In the genomic region with DNA sequence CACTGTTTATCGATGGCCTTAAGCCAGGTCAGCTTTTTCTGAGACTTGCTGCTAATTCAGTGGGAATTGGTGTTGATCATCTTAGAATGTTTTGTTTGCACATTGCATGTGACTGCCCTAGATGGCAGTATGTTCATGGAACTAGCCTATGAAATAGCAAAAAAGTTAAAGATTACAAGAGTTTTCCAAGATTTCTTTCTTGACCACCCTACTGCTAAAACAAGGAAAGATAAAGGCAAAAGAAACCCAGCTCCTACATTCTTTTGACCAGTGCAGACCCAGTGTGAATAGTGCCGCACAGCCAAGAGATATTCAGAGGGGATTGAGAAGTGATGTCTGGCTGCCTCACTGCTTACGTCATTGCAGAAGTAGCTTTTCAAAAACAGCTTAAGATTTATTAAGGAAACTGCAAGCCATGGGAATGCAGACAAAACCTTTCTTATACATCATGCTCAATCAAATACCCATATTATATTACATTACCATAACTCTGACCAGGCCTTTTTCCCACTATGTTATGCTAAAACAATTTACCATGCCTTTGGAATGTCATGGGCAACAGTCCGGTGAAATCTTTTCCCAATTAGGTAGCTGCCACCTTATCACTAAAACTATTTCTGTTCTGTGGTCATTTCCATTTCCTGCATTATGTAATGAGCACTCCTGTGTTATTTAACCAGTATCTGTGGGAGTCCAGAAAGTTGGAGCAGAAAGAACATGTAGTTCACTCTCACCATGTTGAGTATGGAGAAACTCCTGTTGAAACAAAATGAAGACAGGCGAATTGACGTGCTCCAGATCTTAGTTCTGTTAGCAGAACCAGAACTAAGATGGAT, we compare ENCODE assay signal across 9 cellular contexts. TPM values are rescaled to one million over a fixed set of nuclear protein-coding genes. Genes with fewer than 3 reads are reported as not detected.
DNase-seq lines count a peak whose midpoint lies in the region; ATAC-seq, FAIRE-seq and TF ChIP-seq lines count a peak whose summit lies in the region.
"Had no signal": no experiment of that assay in that cellular context is flagged by ENCODE, and none has a peak within 500 bp of the region (broad histone marks: within the 10 kb centered on the region; RNA-seq: fewer than 3 reads in every experiment).

No MANE protein-coding gene starts in this region.

- no peaks in the 10 kb centered on the region for H3K79me2 ChIP-seq in DND-41 (ENCODE audit: insufficient read depth, low read length)

- DNase-seq in DND-41 (no peak), RWPE1 (ENCODE audit: low spot score) (no peak), glomerular visceral epithelial cell (ENCODE audit: extremely low spot score) (peak; percentile 92), H7 (no peak), GM12892 (ENCODE audit: insufficient read length) (no peak), NCI-H524 treated with DMSO at 0.1 percent for 48 hours (lab: John Stamatoyannopoulos, UW) (no peak)
- no peak for DNase-seq in activated CD4-positive, alpha-beta T cell treated with anti-CD3 and anti-CD28 coated beads, Interleukin-2, amount 50 U/mL, for 48 hours

- H3K27me3 ChIP-seq in DND-41 (ENCODE audit: insufficient read depth, low read length, poor library complexity) (peaks cover 13% of the 10 kb centered on the region), rectal smooth muscle tissue (ENCODE audit: control insufficient read depth, insufficient read depth, low read length) (no peaks in the 10 kb centered on the region), H7 (ENCODE audit: control insufficient read depth, insufficient read depth, low read length) (no peaks in the 10 kb centered on the region)

- H3K9ac ChIP-seq in DND-41 (ENCODE audit: low read depth, low read length) (no peak overlapping the region), rectal smooth muscle tissue (ENCODE audit: low read length) (no peak overlapping the region)

- no peaks in the 10 kb centered on the region for H4K20me1 ChIP-seq in DND-41 (ENCODE audit: insufficient read depth, low read length)

- H3K4me1 ChIP-seq in DND-41 (ENCODE audit: insufficient read depth, low read length): peaks cover 11% of the 10 kb centered on the region
- peaks cover 34% of the 10 kb centered on the region for H3K4me1 ChIP-seq in rectal smooth muscle tissue (ENCODE audit: control insufficient read depth, insufficient read depth, low read length)

- H3K4me3 ChIP-seq in DND-41 (ENCODE audit: low read depth in 1 of 2, low read length in 2 of 2) (no peak overlapping the region), rectal smooth muscle tissue (ENCODE audit: low read length) (peak overlapping the region; percentile 7), H7 (ENCODE audit: insufficient read depth, low read depth, low read length) (no peak overlapping the region)

- POLR2A ChIA-PET in RWPE1 (lab: Yijun Ruan, JAX; ENCODE audit: low non-redundant PET): no interaction called here

- no peak for FAIRE-seq in GM12892 (lab: Jason Lieb, UNC)
- FAIRE-seq: endometrium had no signal

- H2AFZ ChIP-seq in DND-41 (ENCODE audit: low read depth, low read length): no peak overlapping the region

- TF ChIP-seq POLR2A in GM12892 (IDR thresholded peaks at IDR 0.05; ENCODE audit: low read depth, low read length): no peak

- H3K36me3 ChIP-seq in DND-41 (ENCODE audit: insufficient read depth, low read length) (no peaks in the 10 kb centered on the region), rectal smooth muscle tissue (ENCODE audit: control insufficient read depth, insufficient read depth, low read length) (no peaks in the 10 kb centered on the region), H7 (replicated peaks; ENCODE audit: control insufficient read depth, insufficient read depth, low read length) (no peaks in the 10 kb centered on the region)

- H3K27ac ChIP-seq in DND-41 (ENCODE audit: low read length) (no peak overlapping the region), RWPE1 (no peak overlapping the region), rectal smooth muscle tissue (ENCODE audit: low read depth, low read length) (peak overlapping the region; percentile 79)

- CTCF ChIA-PET in RWPE1 (lab: Yijun Ruan, JAX): interaction anchor here (0.5 to 1.5 kb wide), 5 partner anchors 9 to 149 kb away, joined by 3 to 5 read pairs (median 3); no protein-coding TSS in a partner anchor

- ATAC-seq in DND-41 (ENCODE audit: insufficient read depth, low read depth): no peak

- TF ChIP-seq CTCF in DND-41 (IDR thresholded peaks at IDR 0.05; ENCODE audit: borderline replicate concordance, extremely low read depth, low read length, poor library complexity, severe bottlenecking) (peak; percentile 19), RWPE1 (conservative IDR thresholded peaks at IDR 0.05; ENCODE audit: low read depth) (0 out of 2 replicates have a peak, but pooled peaks have one; percentile 18)

- H3K9me3 ChIP-seq in DND-41 (ENCODE audit: insufficient read depth, low read length, severe bottlenecking): no peaks in the 10 kb centered on the region

- H3K4me2 ChIP-seq in DND-41 (ENCODE audit: insufficient read depth, low read length): no peak overlapping the region

RNA-seq across cellular contexts. Expression of gene PHLDB2, which starts 6.0 kb away (rescaled TPM):
- total RNA-seq in H7 (2014; rRNA removed; shearing (Covaris generic)): 39.6 and 43.3 TPM in 2 replicates
- polyA plus RNA-seq in GM12892 (2012; ENCODE audit: missing spikeins): not detected
